Comparison of ENCODE assay signal across 21 cellular contexts in the genomic region with DNA sequence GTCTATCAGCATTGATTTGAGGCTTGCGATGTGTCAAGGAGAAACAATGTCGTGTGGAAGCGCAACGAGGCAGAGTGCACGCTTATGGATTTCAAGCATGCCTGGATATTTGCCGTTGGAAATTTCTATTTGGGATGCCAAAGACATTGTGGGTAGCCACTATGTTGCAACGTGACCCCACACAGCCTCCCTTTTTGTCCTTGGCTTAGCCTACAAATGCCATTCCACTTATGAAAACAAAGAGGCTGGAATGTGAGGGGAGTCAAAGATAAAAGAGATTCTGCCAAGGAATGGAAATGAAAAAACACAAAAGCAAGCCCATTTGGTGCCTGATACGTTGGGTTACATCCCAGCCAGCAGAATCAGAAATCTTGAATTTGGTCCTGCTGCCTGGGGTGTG.
"Had no signal": no experiment of that assay in that cellular context is flagged by ENCODE, and none has a peak within 500 bp of the region (broad histone marks: within the 10 kb centered on the region; RNA-seq: fewer than 3 reads in every experiment).

No MANE protein-coding gene starts in this region.

- H3K27ac ChIP-seq: KMS-11 had no signal

- H3K9me3 ChIP-seq: MG63 had no signal

- H3K4me3 Mint-ChIP-seq: activated CD8-positive, alpha-beta T cell treated with anti-CD3 and anti-CD28 coated beads for 36 hours; activated naive CD8-positive, alpha-beta T cell; activated T-helper 1 cell treated with anti-CD3 and anti-CD28 coated beads, Interleukin-12 subunit alpha, Interleukin-12 subunit beta, Interleukin-2, Interleukin-4 antibody, amounts not matched to agents 30 ng/mL and 10 ng/mL and 1 ng/mL, durations not matched to agents 14 hours and 24 hours and 36 hours; T-helper 1 cell treated with Interleukin-12 subunit alpha and Interleukin-12 subunit beta and Interleukin-4 antibody, amounts not matched to agents 30 μg/mL and 1 μg/mL, for 36 hours had no signal

- DNase-seq: activated CD4-positive, alpha-beta T cell treated with anti-CD3 and anti-CD28 coated beads for 4 hours; activated CD8-positive, alpha-beta memory T cell treated with anti-CD3 and anti-CD28 coated beads, Interleukin-2, amount 50 U/mL, for 48 hours; activated CD8-positive, alpha-beta T cell treated with anti-CD3 and anti-CD28 coated beads for 36 hours; activated effector memory CD4-positive, alpha-beta T cell treated with Interleukin-2 at 50 U/mL for 16 hours; activated naive CD4-positive, alpha-beta T cell; activated T-cell treated with anti-CD3 and anti-CD28 coated beads, Interleukin-2, amount 50 U/mL, for 1 hour; amygdala; MG63; NCI-H1105; NCI-H1436; NCI-H1694 treated with DMSO at 0.1 percent for 48 hours; NCI-H2029 treated with DMSO at 0.1 percent for 48 hours; NCI-H446; NCI-H524; PC-3; SHP77 had no signal

- ATAC-seq: activated CD4-positive, CD25-positive, alpha-beta regulatory T cell treated with anti-CD3 and anti-CD28 coated beads, Interleukin-2, amount 50 U/mL, for 24 hours; activated CD8-positive, alpha-beta T cell treated with anti-CD3 and anti-CD28 coated beads for 36 hours; PC-3 had no signal

- H3K27ac Mint-ChIP-seq: activated CD8-positive, alpha-beta T cell treated with anti-CD3 and anti-CD28 coated beads for 36 hours; activated naive CD8-positive, alpha-beta T cell; activated T-helper 1 cell treated with anti-CD3 and anti-CD28 coated beads, Interleukin-12 subunit alpha, Interleukin-12 subunit beta, Interleukin-2, Interleukin-4 antibody, amounts not matched to agents 30 ng/mL and 10 ng/mL and 1 ng/mL, durations not matched to agents 14 hours and 24 hours and 36 hours; T-helper 1 cell treated with Interleukin-12 subunit alpha and Interleukin-12 subunit beta and Interleukin-4 antibody, amounts not matched to agents 30 μg/mL and 1 μg/mL, for 36 hours had no signal

- H3K36me3 ChIP-seq: MG63 had no signal

- H3K36me3 Mint-ChIP-seq: activated naive CD8-positive, alpha-beta T cell had no signal

- H3K4me2 ChIP-seq: KMS-11 had no signal

- H3K9me3 Mint-ChIP-seq: activated CD8-positive, alpha-beta T cell treated with anti-CD3 and anti-CD28 coated beads for 36 hours; activated T-helper 1 cell treated with anti-CD3 and anti-CD28 coated beads, Interleukin-12 subunit alpha, Interleukin-12 subunit beta, Interleukin-2, Interleukin-4 antibody, amounts not matched to agents 30 ng/mL and 10 ng/mL and 1 ng/mL, durations not matched to agents 14 hours and 24 hours and 36 hours had no signal

- H3K4me3 ChIP-seq: MG63 had no signal
